ENCODE assay signal across 19 cellular contexts in the genomic region with DNA sequence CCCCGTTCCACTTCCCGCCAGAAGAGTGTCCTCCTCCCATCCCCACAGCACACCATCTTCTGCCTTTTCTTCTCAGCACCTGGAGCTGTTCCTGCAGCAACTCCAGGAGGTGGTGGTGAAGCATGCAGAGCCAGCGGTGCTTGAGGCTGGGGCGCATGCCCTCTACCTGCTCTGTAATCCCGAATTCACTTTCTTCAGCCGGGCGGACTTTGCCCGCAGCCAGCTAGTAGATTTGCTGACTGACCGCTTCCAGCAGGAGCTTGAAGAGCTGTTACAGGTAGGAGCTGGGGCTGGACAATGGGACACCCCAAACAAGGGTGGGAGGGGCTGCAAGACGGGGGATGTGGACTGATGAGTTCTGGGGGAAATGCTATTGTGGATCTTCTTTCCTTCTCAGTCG. TPM values are rescaled to one million over a fixed set of nuclear protein-coding genes. Genes with fewer than 3 reads are reported as not detected.
"Had no signal": no experiment of that assay in that cellular context is flagged by ENCODE, and none has a peak within 500 bp of the region (broad histone marks: within the 10 kb centered on the region; RNA-seq: fewer than 3 reads in every experiment).

No MANE protein-coding gene starts in this region.

- H3K27me3 Mint-ChIP-seq: naive thymus-derived CD8-positive, alpha-beta T cell; stimulated activated naive CD8-positive, alpha-beta T cell treated with anti-CD3 and anti-CD28 coated beads, Interleukin-15, amount 100 ng/mL, for 72 hours had no signal

- H3K4me1 ChIP-seq: lower lobe of right lung, psoas muscle, uterus had no signal

- H3K36me3 ChIP-seq: brain microvascular endothelial cell, lower lobe of right lung, thoracic aorta, uterus had no signal

- H3K36me3 Mint-ChIP-seq: activated naive CD4-positive, alpha-beta T cell treated with anti-CD3 and anti-CD28 coated beads, Interleukin-2, amount 50 U/mL, for 72 hours; naive thymus-derived CD8-positive, alpha-beta T cell had no signal

- H3K9me3 ChIP-seq: lower lobe of right lung, psoas muscle, thoracic aorta, uterus had no signal

- H3K4me3 ChIP-seq: lower lobe of right lung, psoas muscle, thoracic aorta, uterus had no signal

- ATAC-seq: naive thymus-derived CD8-positive, alpha-beta T cell had no signal

- H3K27ac Mint-ChIP-seq: activated naive CD4-positive, alpha-beta T cell treated with anti-CD3 and anti-CD28 coated beads, Interleukin-2, amount 50 U/mL, for 72 hours had no signal

- H3K9me3 Mint-ChIP-seq: activated naive CD4-positive, alpha-beta T cell treated with anti-CD3 and anti-CD28 coated beads, Interleukin-2, amount 50 U/mL, for 72 hours; activated T-cell treated with anti-CD3 and anti-CD28 coated beads, Interleukin-2, amount 50 U/mL, for 4 hours; naive thymus-derived CD8-positive, alpha-beta T cell; stimulated activated naive CD8-positive, alpha-beta T cell treated with anti-CD3 and anti-CD28 coated beads, Interleukin-15, amount 100 ng/mL, for 72 hours had no signal

- DNase-seq: activated CD4-positive, alpha-beta T cell treated with anti-CD3 and anti-CD28 coated beads, Interleukin-2, amount 50 U/mL, for 48 hours; activated effector memory CD4-positive, alpha-beta T cell treated with anti-CD3 and anti-CD28 coated beads, Interleukin-2, amount 50 U/mL, for 16 hours; activated T-cell treated with anti-CD3 and anti-CD28 coated beads, Interleukin-2, amount 50 U/mL, for 4 hours; amygdala; brain microvascular endothelial cell; dermis blood vessel endothelial cell; erythroblast; lower lobe of right lung; midbrain; naive thymus-derived CD8-positive, alpha-beta T cell; psoas muscle; stimulated activated CD4-positive, alpha-beta T cell treated with anti-CD3 and anti-CD28 coated beads, Interleukin-12 subunit alpha, Interleukin-12 subunit beta, amount 100 ng/mL, for 4 hours; stimulated activated CD4-positive, alpha-beta T cell treated with anti-CD3 and anti-CD28 coated beads, Interleukin-4, amount 100 ng/mL, for 1 hour; stimulated activated CD8-positive, alpha-beta memory T cell treated with anti-CD3 and anti-CD28 coated beads, Interleukin-4, amount 100 ng/mL, for 48 hours; stimulated activated naive CD8-positive, alpha-beta T cell treated with anti-CD3 and anti-CD28 coated beads, Interleukin-15, amount 100 ng/mL, for 72 hours; uterus had no signal

- H3K27me3 ChIP-seq: uterus had no signal

- H3K27ac ChIP-seq: brain microvascular endothelial cell, lower lobe of right lung, psoas muscle, thoracic aorta, uterus had no signal

- H3K4me3 Mint-ChIP-seq: activated T-cell treated with anti-CD3 and anti-CD28 coated beads, Interleukin-2, amount 50 U/mL, for 4 hours; naive thymus-derived CD8-positive, alpha-beta T cell had no signal

RNA-seq across cellular contexts. Expression of a gene that starts 19.1 kb away (rescaled TPM):
- total RNA-seq: dermis blood vessel endothelial cell, kidney epithelial cell, lower lobe of right lung had no signal
